Comparison of ENCODE assay signal across 9 cellular contexts in the genomic region with DNA sequence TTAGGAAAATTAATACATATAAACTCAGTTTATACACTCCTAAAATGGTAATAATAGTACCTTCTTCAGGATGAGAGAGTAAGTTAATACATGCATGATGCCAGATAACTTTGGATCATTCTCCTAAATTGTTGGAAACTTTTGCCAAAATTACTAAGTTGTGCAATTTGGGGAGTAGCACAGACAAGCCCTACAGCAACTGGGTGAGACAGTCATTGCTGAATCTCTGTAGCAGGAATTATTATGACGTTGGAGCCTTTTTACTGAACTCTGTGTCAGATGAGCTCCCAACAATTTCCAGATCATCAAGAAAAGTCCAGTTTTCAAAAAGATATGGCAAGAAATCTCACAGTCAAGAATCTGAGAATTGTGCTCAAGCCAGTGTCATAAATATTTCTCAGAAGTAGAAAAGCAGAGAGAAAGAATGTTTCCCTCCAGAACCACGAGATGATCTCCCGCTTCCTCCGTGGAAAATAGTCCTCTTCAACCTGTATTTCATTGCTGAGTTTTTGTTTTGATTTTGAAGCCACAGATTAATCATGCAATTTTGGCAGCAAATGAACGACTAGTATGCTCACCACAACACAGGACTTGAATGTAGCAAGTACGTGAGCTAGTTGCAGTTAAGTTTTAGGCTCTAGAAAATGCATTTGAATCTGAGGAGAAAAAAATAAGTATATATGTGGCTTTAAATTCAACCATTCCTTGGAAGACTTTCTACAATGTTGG.
"Had no signal": no experiment of that assay in that cellular context is flagged by ENCODE, and none has a peak within 500 bp of the region (broad histone marks: within the 10 kb centered on the region; RNA-seq: fewer than 3 reads in every experiment).

No MANE protein-coding gene starts in this region.

- H3K36me3 ChIP-seq: esophagus muscularis mucosa, pancreas, stomach, transverse colon had no signal

- H3K27me3 ChIP-seq: esophagus muscularis mucosa, pancreas, stomach, transverse colon had no signal

- H3K9me3 ChIP-seq: esophagus muscularis mucosa, pancreas, transverse colon had no signal

- DNase-seq: amniotic stem cell, hippocampal formation, nephron progenitor cell, pancreas, stomach, T-helper 2 cell, transverse colon had no signal

- ATAC-seq: activated CD4-positive, CD25-positive, alpha-beta regulatory T cell treated with anti-CD3 and anti-CD28 coated beads, Interleukin-2, amount 50 U/mL, for 24 hours had no signal

- H3K27ac ChIP-seq: esophagus muscularis mucosa, pancreas, stomach, transverse colon had no signal

- H3K4me1 ChIP-seq: esophagus muscularis mucosa, pancreas had no signal

- H3K4me3 ChIP-seq: esophagus muscularis mucosa, pancreas, stomach, transverse colon had no signal
